Comparison of ENCODE assay signal across 1 cellular context in the genomic region with DNA sequence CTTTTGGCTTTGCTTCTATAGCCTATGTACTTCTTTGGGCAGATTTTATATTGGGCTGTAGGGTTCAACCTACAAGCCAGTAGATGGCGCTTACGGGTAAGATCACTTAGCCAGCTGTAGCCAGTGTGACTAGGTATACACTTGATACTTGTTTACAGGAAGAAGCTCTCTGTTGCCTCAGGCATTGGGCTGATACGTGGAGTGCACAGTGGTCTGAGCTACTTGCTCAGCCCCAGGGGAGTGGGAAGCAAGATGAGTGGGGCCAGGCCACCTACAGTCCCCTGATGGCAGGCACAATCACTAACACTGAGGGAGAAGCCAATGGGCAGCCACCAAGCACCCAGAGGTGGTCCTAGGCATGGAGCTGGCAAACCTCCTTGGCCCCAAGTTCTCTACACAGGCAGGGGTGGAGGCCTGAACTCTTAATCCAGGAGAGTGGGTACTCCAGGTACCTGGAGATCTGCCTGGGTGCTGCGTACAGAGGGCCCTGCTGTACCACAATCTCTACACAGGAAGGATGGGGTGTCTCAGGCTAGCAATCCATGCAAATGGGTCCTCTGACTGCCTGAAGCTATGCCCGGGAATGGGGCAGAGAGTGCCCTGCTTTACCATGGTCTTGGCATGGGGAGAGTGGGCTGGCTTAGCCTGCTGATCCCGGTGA.
TF ChIP-seq lines count a peak whose summit lies in the region.

No MANE protein-coding gene starts in this region.

TF ChIP-seq in H1, 55 proteins besides CTCF, POLR2A, EP300 and RAD21 (continued from another document):
- TF ChIP-seq, protein P1, sequence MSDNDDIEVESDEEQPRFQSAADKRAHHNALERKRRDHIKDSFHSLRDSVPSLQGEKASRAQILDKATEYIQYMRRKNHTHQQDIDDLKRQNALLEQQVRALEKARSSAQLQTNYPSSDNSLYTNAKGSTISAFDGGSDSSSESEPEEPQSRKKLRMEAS (IDR thresholded peaks at IDR 0.05), result no peak
- TF ChIP-seq ZNF274 (IDR thresholded peaks at IDR 0.05; ENCODE audit: borderline replicate concordance, extremely low read depth, low read length), result no peak
